ENCODE assay signal across 29 cellular contexts in the genomic region with DNA sequence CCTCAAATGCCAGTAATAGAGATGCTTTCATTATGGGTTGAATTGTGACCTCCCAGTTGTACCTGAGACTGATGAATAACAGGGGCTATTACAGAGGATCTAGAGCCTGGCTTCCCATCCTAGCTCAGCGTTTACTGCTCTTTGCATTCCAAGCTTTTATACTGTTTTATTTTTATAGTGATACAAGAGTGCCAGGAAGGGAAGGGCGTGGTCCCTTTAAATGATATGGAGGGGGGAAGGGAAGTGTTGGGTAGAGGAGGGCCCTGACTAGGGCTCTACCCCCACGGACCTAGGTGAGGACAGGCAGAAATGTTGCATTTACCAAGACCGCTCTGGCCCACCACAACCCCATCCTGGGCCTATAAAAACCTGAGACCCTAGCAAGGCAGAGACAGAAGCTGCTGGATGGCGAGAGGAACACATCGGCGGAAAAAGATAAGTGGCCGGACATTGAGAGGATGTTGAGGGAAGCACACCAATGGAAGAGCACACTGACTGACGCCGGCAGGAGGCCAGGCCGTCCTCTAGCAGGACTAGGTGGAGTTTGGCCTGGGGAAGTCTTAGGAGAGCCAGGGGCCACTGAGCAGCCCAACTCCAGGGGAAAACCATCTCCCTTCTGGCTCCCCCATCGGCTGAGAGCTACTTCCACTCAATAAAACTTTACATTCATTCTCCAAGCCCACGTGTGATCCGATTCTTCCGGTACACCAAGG.
"Had no signal": no experiment of that assay in that cellular context is flagged by ENCODE, and none has a peak within 500 bp of the region (broad histone marks: within the 10 kb centered on the region; RNA-seq: fewer than 3 reads in every experiment).

No MANE protein-coding gene starts in this region.

- H3K27ac ChIP-seq: body of pancreas, brain microvascular endothelial cell, breast epithelium, VCaP had no signal

- H3K9me3 ChIP-seq: body of pancreas, breast epithelium had no signal

- DNase-seq: activated B cell treated with CpG ODN at 0.5 μM for 24 hours; activated CD4-positive, alpha-beta memory T cell treated with anti-CD3 and anti-CD28 coated beads for 36 hours; activated CD4-positive, alpha-beta T cell treated with anti-CD3 and anti-CD28 coated beads for 4 hours; activated CD4-positive, alpha-beta T cell treated with anti-CD3 and anti-CD28 coated beads, Interleukin-2, amount 10 ng/mL, durations not matched to agents 24 days and 14 days; activated CD4-positive, alpha-beta T cell treated with anti-CD3 and anti-CD28 coated beads, Interleukin-2, amount 50 U/mL, for 1 hour; activated CD4-positive, alpha-beta T cell treated with anti-CD3 and anti-CD28 coated beads, Interleukin-2, amount 50 U/mL, for 4 hours; activated CD4-positive, CD25-positive, alpha-beta regulatory T cell treated with anti-CD3 and anti-CD28 coated beads, Interleukin-2, amount 50 U/mL, for 72 hours; activated CD8-positive, alpha-beta memory T cell treated with anti-CD3 and anti-CD28 coated beads, Interleukin-2, amount 50 U/mL, for 4 hours; activated CD8-positive, alpha-beta T cell treated with anti-CD3 and anti-CD28 coated beads for 36 hours; activated gamma-delta T cell; activated naive CD4-positive, alpha-beta T cell treated with anti-CD3 and anti-CD28 coated beads, Interleukin-2, amount 10 ng/mL, durations not matched to agents 7 days and 5 days; activated naive CD4-positive, alpha-beta T cell treated with Interleukin-2 at 50 U/mL for 16 hours; activated naive CD8-positive, alpha-beta T cell treated with anti-CD3 and anti-CD28 coated beads, Interleukin-2, amount 10 ng/mL, durations not matched to agents 7 days and 5 days; activated naive CD8-positive, alpha-beta T cell treated with anti-CD3 and anti-CD28 coated beads, Interleukin-2, amount 50 U/mL, for 24 hours; activated T-cell treated with anti-CD3 and anti-CD28 coated beads for 4 hours; activated T-cell treated with anti-CD3 and anti-CD28 coated beads, Interleukin-2, amount 50 U/mL, for 1 hour; activated T-cell treated with anti-CD3 and anti-CD28 coated beads, Interleukin-2, amount 50 U/mL, for 4 hours; activated T-cell treated with anti-CD3 and anti-CD28 coated beads, Interleukin-2, amount 50 U/mL, for 72 hours; amniotic stem cell; body of pancreas; brain microvascular endothelial cell; caudate nucleus; cerebellar nuclear complex; T-helper 1 cell; T-helper 2 cell; T-helper 9 cell had no signal

- H3K27me3 ChIP-seq: body of pancreas, brain microvascular endothelial cell, breast epithelium had no signal

- ATAC-seq: activated CD8-positive, alpha-beta T cell treated with anti-CD3 and anti-CD28 coated beads for 36 hours; activated naive CD8-positive, alpha-beta T cell treated with anti-CD3 and anti-CD28 coated beads, Interleukin-2, amount 50 U/mL, for 24 hours; activated T-cell treated with anti-CD3 and anti-CD28 coated beads, Interleukin-2, amount 50 U/mL, for 4 hours; activated T-cell treated with anti-CD3 and anti-CD28 coated beads, Interleukin-2, amount 50 U/mL, for 72 hours; activated T-helper 17 cell treated with anti-CD3 and anti-CD28 coated beads, Interleukin-2, amount 50 U/mL, for 72 hours; body of pancreas had no signal

- H3K4me1 ChIP-seq: body of pancreas, breast epithelium had no signal

- H3K4me3 ChIP-seq: body of pancreas, breast epithelium had no signal

- H3K36me3 ChIP-seq: brain microvascular endothelial cell, breast epithelium had no signal
